ENCODE assay signal across 17 cellular contexts in genomic region chr14:104063998-104064397, GRCh38. TPM values are rescaled to one million over a fixed set of nuclear protein-coding genes. Genes with fewer than 3 reads are reported as not detected.
DNase-seq lines count a peak whose midpoint lies in the region; TF ChIP-seq lines count a peak whose summit lies in the region.
"Had no signal": no experiment of that assay in that cellular context is flagged by ENCODE, and none has a peak within 500 bp of the region (broad histone marks: within the 10 kb centered on the region; RNA-seq: fewer than 3 reads in every experiment).

No MANE protein-coding gene starts in this region.

- TF ChIP-seq CTCF in osteocyte (IDR thresholded peaks at IDR 0.05): no peak

- peaks cover 35% of the 10 kb centered on the region for H3K27me3 Mint-ChIP-seq in osteocyte (ENCODE audit: unreplicated experiment)

- in situ Hi-C loops in KBM-7 (cut with MboI; ENCODE audit: low pct_unique_long_range_greater_than_20kb, low sequenced_read_pairs): no loop called here

- no peaks in the 10 kb centered on the region for H3K4me1 Mint-ChIP-seq in osteocyte (ENCODE audit: unreplicated experiment)
- H3K4me1 Mint-ChIP-seq: B cell; CD4-positive, CD25-positive, alpha-beta regulatory T cell; GM23338; H9 had no signal

- H3K27ac Mint-ChIP-seq in osteocyte (ENCODE audit: unreplicated experiment): no peak overlapping the region
- H3K27ac Mint-ChIP-seq: B cell; CD4-positive, CD25-positive, alpha-beta regulatory T cell; CD8-positive, alpha-beta T cell; GM23338; H9; HFFc6 had no signal

- H3K36me3 Mint-ChIP-seq in osteocyte (ENCODE audit: unreplicated experiment): no peaks in the 10 kb centered on the region
- H3K36me3 Mint-ChIP-seq: CD8-positive, alpha-beta T cell had no signal

- peaks cover 5% of the 10 kb centered on the region for H3K9me3 Mint-ChIP-seq in osteocyte (ENCODE audit: unreplicated experiment)

- H3K4me3 Mint-ChIP-seq in osteocyte (ENCODE audit: unreplicated experiment): no peak overlapping the region
- H3K4me3 Mint-ChIP-seq: B cell; CD4-positive, CD25-positive, alpha-beta regulatory T cell; CD8-positive, alpha-beta T cell; GM23338; H9; HFFc6 had no signal

- DNase-seq in NCI-H748 (lab: John Stamatoyannopoulos, UW; ENCODE audit: unreplicated experiment) (peak; percentile 31), NCI-H748 treated with DMSO at 0.1 percent for 48 hours (lab: John Stamatoyannopoulos, UW) (no peak), OCI-M1 (lab: John Stamatoyannopoulos, UW) (peak; percentile 17), osteocyte (ENCODE audit: extremely low spot score, unreplicated experiment) (peak; percentile 62), KBM-7 (no peak), putamen (ENCODE audit: low spot score) (no peak)
- DNase-seq in activated effector memory CD4-positive, alpha-beta T cell treated with Interleukin-2 at 50 U/mL for 16 hours: no peak
- DNase-seq: Caco-2; CD4-positive, CD25-positive, alpha-beta regulatory T cell; CD8-positive, alpha-beta T cell; DMS153; DND-41; H9; HFFc6 had no signal

RNA-seq across cellular contexts. Expression of gene ASPG, which starts 21.5 kb away (rescaled TPM):
- not detected in 2 replicates for total RNA-seq in osteocyte
- total RNA-seq: B cell; Caco-2; CD4-positive, CD25-positive, alpha-beta regulatory T cell; CD8-positive, alpha-beta T cell; H4; HFFc6 had no signal

Comparison
In these comparisons a context has a peak if more than half of its experiments do, and no peak if none do; other contexts are left out.
1. DNase-seq: peak in NCI-H748 (single experiment), OCI-M1 (single experiment) and osteocyte (single experiment); none in NCI-H748 treated with DMSO at 0.1 percent for 48 hours (single experiment), KBM-7 (single experiment), putamen (single experiment) and activated effector memory CD4-positive, alpha-beta T cell treated with Interleukin-2 at 50 U/mL for 16 hours (single experiment).